Comparison of ENCODE assay signal across 13 cellular contexts in genomic region chr18:80210312-80211083, GRCh38. TPM values are rescaled to one million over a fixed set of nuclear protein-coding genes. Genes with fewer than 3 reads are reported as not detected.
A peak's percentile ranks its signal among the peaks of the same experiment; 100 is the strongest.
DNase-seq lines count a peak whose midpoint lies in the region; ATAC-seq, FAIRE-seq and TF ChIP-seq lines count a peak whose summit lies in the region.
"Had no signal": no experiment of that assay in that cellular context is flagged by ENCODE, and none has a peak within 500 bp of the region (broad histone marks: within the 10 kb centered on the region; RNA-seq: fewer than 3 reads in every experiment).

No MANE protein-coding gene starts in this region.

- peak; percentile 71 for ATAC-seq in GM21576 (IDR thresholded peaks at IDR 0.05; ENCODE audit: unreplicated experiment)
- peak; percentile 57 for ATAC-seq in HG03457 (IDR thresholded peaks at IDR 0.05; ENCODE audit: unreplicated experiment)
- ATAC-seq in esophagus mucosa: peak; percentile 90
- no peak for ATAC-seq in activated T-cell treated with anti-CD3 and anti-CD28 coated beads, Interleukin-2, amount 50 U/mL, for 4 hours

- no peaks in the 10 kb centered on the region for H3K4me1 Mint-ChIP-seq in activated T-cell treated with anti-CD3 and anti-CD28 coated beads, Interleukin-2, amount 50 U/mL, for 4 hours (ENCODE audit: low read depth)
- H3K4me1 Mint-ChIP-seq: immature natural killer cell had no signal

- H3K4me3 ChIP-seq in breast epithelium: no peak overlapping the region
- H3K4me3 ChIP-seq: cardiac muscle cell, stomach had no signal

- H3K27ac ChIP-seq in RWPE1: no peak overlapping the region
- no peak overlapping the region for H3K27ac ChIP-seq in breast epithelium
- H3K27ac ChIP-seq: cardiac muscle cell, stomach had no signal

- no peaks in the 10 kb centered on the region for H3K36me3 ChIP-seq in breast epithelium
- H3K36me3 ChIP-seq: cardiac muscle cell, stomach had no signal

- POLR2A ChIA-PET in RWPE1 (lab: Yijun Ruan, JAX; ENCODE audit: low non-redundant PET): no interaction called here

- peak; percentile 83 for FAIRE-seq in GM12892 (lab: Jason Lieb, UNC)

- no peak overlapping the region for H3K4me3 Mint-ChIP-seq in activated T-cell treated with anti-CD3 and anti-CD28 coated beads, Interleukin-2, amount 50 U/mL, for 4 hours
- H3K4me3 Mint-ChIP-seq: CD4-positive, CD25-positive, alpha-beta regulatory T cell; immature natural killer cell had no signal

- TF ChIP-seq POLR2A in GM12892 (IDR thresholded peaks at IDR 0.05; ENCODE audit: low read depth, low read length): no peak
- no peak for TF ChIP-seq POLR2A in breast epithelium (IDR thresholded peaks at IDR 0.05)

- no peaks in the 10 kb centered on the region for H3K4me1 ChIP-seq in breast epithelium

- no peaks in the 10 kb centered on the region for H3K36me3 Mint-ChIP-seq in activated T-cell treated with anti-CD3 and anti-CD28 coated beads, Interleukin-2, amount 50 U/mL, for 4 hours (ENCODE audit: insufficient read depth)
- H3K36me3 Mint-ChIP-seq: CD4-positive, CD25-positive, alpha-beta regulatory T cell; immature natural killer cell had no signal

- TF ChIP-seq CTCF in RWPE1 (conservative IDR thresholded peaks at IDR 0.05; ENCODE audit: low read depth): no peak
- no peak for TF ChIP-seq CTCF in breast epithelium (IDR thresholded peaks at IDR 0.05)

- no peaks in the 10 kb centered on the region for H3K27me3 ChIP-seq in breast epithelium
- H3K27me3 ChIP-seq: cardiac muscle cell, stomach had no signal

- H3K27me3 Mint-ChIP-seq in activated T-cell treated with anti-CD3 and anti-CD28 coated beads, Interleukin-2, amount 50 U/mL, for 4 hours (ENCODE audit: low read depth): peaks cover 22% of the 10 kb centered on the region

- no peak for DNase-seq in GM12892 (ENCODE audit: insufficient read length)
- DNase-seq in RWPE1 (ENCODE audit: low spot score): no peak
- DNase-seq in breast epithelium (ENCODE audit: low spot score in 2 of 2): no peak
- no peak for DNase-seq in cortex of kidney (lab: John Stamatoyannopoulos, UW)
- DNase-seq in activated T-cell treated with anti-CD3 and anti-CD28 coated beads, Interleukin-2, amount 50 U/mL, for 4 hours: no peak
- DNase-seq: activated CD4-positive, alpha-beta T cell treated with anti-CD3 and anti-CD28 coated beads for 1 hour; CD4-positive, CD25-positive, alpha-beta regulatory T cell; immature natural killer cell; stomach had no signal

- CTCF ChIA-PET in RWPE1 (lab: Yijun Ruan, JAX): no interaction called here

- H3K9me3 Mint-ChIP-seq in activated T-cell treated with anti-CD3 and anti-CD28 coated beads, Interleukin-2, amount 50 U/mL, for 4 hours: peaks cover 9% of the 10 kb centered on the region

- H3K9me3 ChIP-seq in breast epithelium: no peaks in the 10 kb centered on the region
- H3K9me3 ChIP-seq: stomach had no signal

- intact Hi-C loops in breast epithelium (cut with DNase I; ENCODE audit: low total_unique reads): no loop called here

RNA-seq across cellular contexts. Expression of gene PARD6G, which starts 36.8 kb away (rescaled TPM):
- 0.57 TPM for polyA plus RNA-seq in GM12892 (2012; ENCODE audit: missing spikeins)
- total RNA-seq in esophagus mucosa (33.8 TPM), breast epithelium (10 to 100 TPM in 2 of 3 donors, 1 to 10 TPM in 1; 1.9 to 14.4 (median 13.8) TPM)
- total RNA-seq in activated T-cell treated with anti-CD3 and anti-CD28 coated beads, Interleukin-2, amount 50 U/mL, for 4 hours: under 1 TPM in 2 of 3 donors, not detected in 1; 0.37 to 0.61 TPM

Comparison
In these comparisons a context has a peak if more than half of its experiments do, and no peak if none do; other contexts are left out.
1. ATAC-seq: peak in GM21576 (single experiment), HG03457 (single experiment) and esophagus mucosa (single experiment); none in activated T-cell treated with anti-CD3 and anti-CD28 coated beads, Interleukin-2, amount 50 U/mL, for 4 hours (0 of 2).